Comparison of ENCODE assay signal across 18 cellular contexts in the genomic region with DNA sequence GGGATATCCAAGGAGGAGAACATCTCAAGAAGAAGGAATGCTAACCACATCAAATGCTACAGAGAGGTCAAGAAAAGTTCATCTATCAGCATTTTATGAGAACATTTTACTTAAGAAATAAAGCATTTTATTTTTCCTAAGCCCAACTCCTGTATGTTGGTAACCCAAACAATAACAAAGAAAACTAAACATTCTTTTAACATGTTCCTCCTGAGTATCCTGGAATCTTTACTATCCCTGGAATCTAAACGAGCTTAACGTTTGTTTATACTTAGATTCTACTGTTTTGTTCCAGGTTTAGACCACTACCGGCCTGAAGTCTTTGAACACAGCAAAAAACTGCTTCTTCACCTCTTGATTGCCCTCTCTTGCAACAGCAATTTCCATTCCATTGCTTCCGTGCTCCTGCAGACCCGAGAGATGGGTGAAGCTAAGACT.
DNase-seq lines count a peak whose midpoint lies in the region; ATAC-seq and TF ChIP-seq lines count a peak whose summit lies in the region.
"Had no signal": no experiment of that assay in that cellular context is flagged by ENCODE, and none has a peak within 500 bp of the region (broad histone marks: within the 10 kb centered on the region; RNA-seq: fewer than 3 reads in every experiment).

No MANE protein-coding gene starts in this region.

- no peak for ATAC-seq in activated CD8-positive, alpha-beta memory T cell treated with anti-CD3 and anti-CD28 coated beads, Interleukin-2, amount 10 ng/mL, durations not matched to agents 7 days and 5 days
- ATAC-seq: heart right ventricle had no signal

- peak overlapping the region; percentile 18 for H4K91ac ChIP-seq in mesenchymal stem cell (ENCODE audit: low read length)

- H2BK120ac ChIP-seq in mesenchymal stem cell (ENCODE audit: low read depth, low read length): no peak overlapping the region

- peak overlapping the region; percentile 11 for H3K27ac ChIP-seq in mesenchymal stem cell (ENCODE audit: low read length, poor library complexity, severe bottlenecking)
- H3K27ac ChIP-seq: heart right ventricle had no signal

- no peak for TF ChIP-seq CTCF in choroid plexus epithelial cell (conservative IDR thresholded peaks at IDR 0.05; ENCODE audit: low read depth, low read length)

- H3K36me3 ChIP-seq in mesenchymal stem cell (ENCODE audit: control insufficient read depth in 1 of 2, insufficient read depth in 2 of 2, low read depth in 1 of 2, low read length in 2 of 2): peaks cover 0 to 27% of the 10 kb centered on the region in 2 experiments

- CTCF ChIA-PET in activated CD8-positive, alpha-beta memory T cell treated with anti-CD3 and anti-CD28 coated beads, Interleukin-2, amount 10 ng/mL, durations not matched to agents 7 days and 5 days (lab: Charles Lee): no interaction called here

- H4K8ac ChIP-seq in mesenchymal stem cell (ENCODE audit: low read length): no peak overlapping the region

- H2BK15ac ChIP-seq in mesenchymal stem cell (ENCODE audit: low read depth, poor library complexity, severe bottlenecking): no peak overlapping the region

- H2BK5ac ChIP-seq in mesenchymal stem cell (ENCODE audit: low read depth, low read length, poor library complexity, severe bottlenecking): no peak overlapping the region

- H3K4me3 ChIP-seq in choroid plexus epithelial cell (ENCODE audit: low read depth, low read length) (no peak overlapping the region), mesenchymal stem cell (ENCODE audit: insufficient read depth in 1 of 2, low read depth in 1 of 2, low read length in 2 of 2) (no peak overlapping the region)
- H3K4me3 ChIP-seq: heart right ventricle, tibial nerve had no signal

- peak overlapping the region; percentile 13 to 57 for H3K4ac ChIP-seq in mesenchymal stem cell (ENCODE audit: low read depth in 1 of 2, low read length in 2 of 2)

- H3K4me2 ChIP-seq in mesenchymal stem cell (ENCODE audit: low read length, poor library complexity, severe bottlenecking): no peak overlapping the region

- H3K27me3 Mint-ChIP-seq in activated CD8-positive, alpha-beta memory T cell treated with anti-CD3 and anti-CD28 coated beads, Interleukin-2, amount 10 ng/mL, durations not matched to agents 7 days and 5 days: peaks cover 7% of the 10 kb centered on the region
- H3K27me3 Mint-ChIP-seq: activated T-cell treated with anti-CD3 and anti-CD28 coated beads, Interleukin-2, amount 50 U/mL, for 24 hours had no signal

- H3K18ac ChIP-seq in mesenchymal stem cell (ENCODE audit: low read depth in 1 of 2, low read length in 2 of 2): peak overlapping the region in 1 of 2 experiments; percentile 76

- no peaks in the 10 kb centered on the region for H3K4me1 Mint-ChIP-seq in activated CD8-positive, alpha-beta memory T cell treated with anti-CD3 and anti-CD28 coated beads, Interleukin-2, amount 10 ng/mL, durations not matched to agents 7 days and 5 days

- H2AFZ ChIP-seq in mesenchymal stem cell (ENCODE audit: low read depth, low read length): no peak overlapping the region

- H3K4me3 Mint-ChIP-seq in activated CD8-positive, alpha-beta memory T cell treated with anti-CD3 and anti-CD28 coated beads, Interleukin-2, amount 10 ng/mL, durations not matched to agents 7 days and 5 days: no peak overlapping the region
- H3K4me3 Mint-ChIP-seq: activated T-cell treated with anti-CD3 and anti-CD28 coated beads, Interleukin-2, amount 50 U/mL, for 24 hours had no signal

- peaks cover 4% of the 10 kb centered on the region for H3K4me1 ChIP-seq in mesenchymal stem cell (ENCODE audit: control insufficient read depth, insufficient read depth, low read depth, low read length)
- H3K4me1 ChIP-seq: tibial nerve had no signal

- H3K23ac ChIP-seq in mesenchymal stem cell (ENCODE audit: low read length in 2 of 2): no peak overlapping the region

- H3K9me3 Mint-ChIP-seq in activated CD8-positive, alpha-beta memory T cell treated with anti-CD3 and anti-CD28 coated beads, Interleukin-2, amount 10 ng/mL, durations not matched to agents 7 days and 5 days (ENCODE audit: low read depth): no peaks in the 10 kb centered on the region
- H3K9me3 Mint-ChIP-seq: activated T-cell treated with anti-CD3 and anti-CD28 coated beads, Interleukin-2, amount 50 U/mL, for 24 hours had no signal

- no peaks in the 10 kb centered on the region for H3K27me3 ChIP-seq in mesenchymal stem cell (ENCODE audit: control insufficient read depth in 1 of 2, insufficient read depth in 1 of 2, low read length in 2 of 2)
- H3K27me3 ChIP-seq: heart right ventricle, tibial nerve had no signal

- H3K14ac ChIP-seq in mesenchymal stem cell (ENCODE audit: low read length in 2 of 2): no peak overlapping the region

- no peak overlapping the region for H2AK5ac ChIP-seq in mesenchymal stem cell (ENCODE audit: low read length, severe bottlenecking)

- H3K36me3 Mint-ChIP-seq in activated CD8-positive, alpha-beta memory T cell treated with anti-CD3 and anti-CD28 coated beads, Interleukin-2, amount 10 ng/mL, durations not matched to agents 7 days and 5 days: no peaks in the 10 kb centered on the region

- DNase-seq in A172 (ENCODE audit: low spot score) (peak; percentile 13), H4 (ENCODE audit: low spot score) (peak; percentile 80), choroid plexus epithelial cell (ENCODE audit: low read depth) (peak; percentile 87), mesenchymal stem cell (peak; percentile 66), superior temporal gyrus (ENCODE audit: extremely low spot score) (no peak), iPS-NIHi11 (ENCODE audit: low spot score) (no peak)
- DNase-seq in effector CD4-positive, alpha-beta T cell: no peak
- DNase-seq in activated CD8-positive, alpha-beta memory T cell treated with anti-CD3 and anti-CD28 coated beads, Interleukin-2, amount 10 ng/mL, durations not matched to agents 7 days and 5 days: no peak
- DNase-seq: activated CD4-positive, alpha-beta T cell treated with anti-CD3 and anti-CD28 coated beads for 4 hours; activated T-cell treated with anti-CD3 and anti-CD28 coated beads, Interleukin-2, amount 50 U/mL, for 24 hours; amygdala; effector memory CD4-positive, alpha-beta T cell; heart right ventricle; NCI-H1105; NCI-H510A; nucleus accumbens; T-helper 2 cell had no signal

- no peaks in the 10 kb centered on the region for H3K79me1 ChIP-seq in mesenchymal stem cell (replicated peaks; ENCODE audit: low read length, poor library complexity, severe bottlenecking)

- H2BK12ac ChIP-seq in mesenchymal stem cell (ENCODE audit: low read length in 2 of 2): peak overlapping the region in 1 of 2 experiments; percentile 2

- H3K9ac ChIP-seq in mesenchymal stem cell (ENCODE audit: low read length): no peak overlapping the region

- H3K27ac Mint-ChIP-seq in activated CD8-positive, alpha-beta memory T cell treated with anti-CD3 and anti-CD28 coated beads, Interleukin-2, amount 10 ng/mL, durations not matched to agents 7 days and 5 days: no peak overlapping the region
- H3K27ac Mint-ChIP-seq: activated T-cell treated with anti-CD3 and anti-CD28 coated beads, Interleukin-2, amount 50 U/mL, for 24 hours had no signal

- H3K9me3 ChIP-seq in mesenchymal stem cell (ENCODE audit: control insufficient read depth, low read length): no peaks in the 10 kb centered on the region
- H3K9me3 ChIP-seq: heart right ventricle, tibial nerve had no signal

- 11% methylated on average over 5 of the region's 5 CpGs for WGBS in mesenchymal stem cell

Comparison
In these comparisons a context has a peak if more than half of its experiments do, and no peak if none do; other contexts are left out.
1. DNase-seq: peak in A172 (single experiment), H4 (single experiment), choroid plexus epithelial cell (single experiment) and mesenchymal stem cell (single experiment); none in superior temporal gyrus (single experiment), iPS-NIHi11 (single experiment), effector CD4-positive, alpha-beta T cell (single experiment) and activated CD8-positive, alpha-beta memory T cell treated with anti-CD3 and anti-CD28 coated beads, Interleukin-2, amount 10 ng/mL, durations not matched to agents 7 days and 5 days (single experiment).